8 cellular contexts compared by ENCODE assay signal in the genomic region with DNA sequence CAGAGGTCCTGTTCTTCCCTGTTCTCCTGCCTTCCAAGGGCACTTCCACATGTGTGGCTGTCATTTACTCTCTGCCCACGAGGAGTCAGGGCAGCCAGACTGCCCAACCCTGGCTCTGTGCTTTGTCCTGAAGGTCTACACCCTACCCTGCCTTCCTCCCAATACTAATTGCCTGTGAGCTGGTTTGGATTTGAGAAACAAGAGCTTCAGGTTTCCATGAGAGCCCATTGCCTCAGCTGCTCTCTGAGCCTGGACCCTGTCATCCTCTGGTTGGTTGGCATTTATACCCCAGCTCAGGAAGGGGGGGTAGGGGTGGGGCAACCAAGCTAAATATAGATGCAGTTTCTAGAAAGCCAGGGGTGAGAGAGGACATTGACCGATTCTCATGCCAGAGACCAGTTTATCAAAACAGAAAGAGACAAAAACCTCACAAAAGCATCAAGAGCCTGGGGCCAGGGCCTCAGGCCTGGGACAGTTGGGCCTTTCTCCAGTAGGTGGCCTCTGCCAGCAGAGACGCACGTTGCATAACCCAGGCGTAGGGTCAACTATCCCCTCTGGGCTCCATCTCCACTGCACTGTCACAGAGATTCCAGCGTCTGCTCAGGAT. TPM values are rescaled to one million over a fixed set of nuclear protein-coding genes. Genes with fewer than 3 reads are reported as not detected.
DNase-seq lines count a peak whose midpoint lies in the region; ATAC-seq, FAIRE-seq and TF ChIP-seq lines count a peak whose summit lies in the region.

No MANE protein-coding gene starts in this region.

- FAIRE-seq in urothelium cell line (lab: Jason Lieb, UNC), result no peak

- ATAC-seq in HG03439 (IDR thresholded peaks at IDR 0.05; ENCODE audit: unreplicated experiment) (peak; percentile 47), left colon (peak; percentile 82)

- intact Hi-C loops in left colon (cut with DNase I, micrococcal nuclease), result no loop called here

- peak; percentile 59 for TF ChIP-seq CTCF in GM12874 (IDR thresholded peaks at IDR 0.05; ENCODE audit: insufficient read depth, low read depth, low read length)

- DNase-seq in amniotic epithelial cell (ENCODE audit: low read depth) (peak; percentile 41), left colon (peak in 1 of 2 donors; percentile 47), urothelium cell line (ENCODE audit: low spot score) (peak; percentile 23), NCI-H1105 treated with DMSO at 0.1 percent for 48 hours (lab: John Stamatoyannopoulos, UW) (no peak), NCI-H1092 (lab: John Stamatoyannopoulos, UW) (no peak), globus pallidus (ENCODE audit: low spot score) (no peak)

RNA-seq across cellular contexts. Expression of a gene that starts 34.5 kb away (rescaled TPM):
- 100 to 1,000 TPM; 143 to 154 TPM for total RNA-seq in left colon

RNA-seq across cellular contexts. Expression of a gene that starts 50.6 kb away (rescaled TPM):
- total RNA-seq in left colon, result 10 to 100 TPM; 21.6 to 25.6 TPM

Comparison
In these comparisons a context has a peak if more than half of its experiments do, and no peak if none do; other contexts are left out.
1. DNase-seq: peak in amniotic epithelial cell (single experiment) and urothelium cell line (single experiment); none in NCI-H1105 treated with DMSO at 0.1 percent for 48 hours (single experiment), NCI-H1092 (single experiment) and globus pallidus (single experiment).